ENCODE assay signal across 19 cellular contexts in the genomic region with DNA sequence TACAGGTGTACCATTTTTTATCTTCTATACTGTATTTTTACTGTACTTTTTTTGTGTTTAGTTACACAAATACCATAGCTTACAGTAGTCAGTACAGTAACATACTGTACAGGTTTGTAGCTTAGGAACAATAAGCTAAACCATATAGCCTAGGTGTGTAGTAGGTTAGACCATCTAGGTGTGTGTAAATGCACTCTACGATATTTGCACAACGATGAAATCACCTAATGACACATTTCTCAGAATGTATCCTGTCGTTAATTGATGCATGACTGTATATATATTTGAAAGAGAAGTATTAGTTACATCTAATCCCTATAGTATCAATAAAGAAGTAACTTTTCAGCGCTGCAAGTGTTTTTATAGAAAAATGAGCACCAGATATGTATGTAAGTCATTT.
DNase-seq lines count a peak whose midpoint lies in the region; ATAC-seq, FAIRE-seq and TF ChIP-seq lines count a peak whose summit lies in the region.
"Had no signal": no experiment of that assay in that cellular context is flagged by ENCODE, and none has a peak within 500 bp of the region (broad histone marks: within the 10 kb centered on the region; RNA-seq: fewer than 3 reads in every experiment).

No MANE protein-coding gene starts in this region.

- ATAC-seq in HG03095 (IDR thresholded peaks at IDR 0.05; ENCODE audit: unreplicated experiment) (no peak), foreskin keratinocyte (no peak)
- ATAC-seq: GM23338 had no signal

- TF ChIP-seq CTCF in bronchial epithelial cell (IDR thresholded peaks at IDR 0.05; ENCODE audit: insufficient read depth, low read length, severe bottlenecking), result no peak
- no peak for TF ChIP-seq CTCF in foreskin keratinocyte (conservative IDR thresholded peaks at IDR 0.05)

- no peaks in the 10 kb centered on the region for H3K27me3 ChIP-seq in bronchial epithelial cell (ENCODE audit: control insufficient read depth, insufficient read depth, low read length)
- H3K27me3 ChIP-seq in foreskin keratinocyte, result no peaks in the 10 kb centered on the region
- H3K27me3 ChIP-seq: BE2C; BLaER1 treated with 17β-estradiol and CSF1 and Interleukin-3, amounts not matched to agents 10 nM and 100 nM had no signal

- FAIRE-seq in bronchial epithelial cell (lab: Jason Lieb, UNC), result no peak
- FAIRE-seq: GM12891, GM18507 had no signal

- no peaks in the 10 kb centered on the region for H3K4me1 ChIP-seq in foreskin keratinocyte
- H3K4me1 ChIP-seq: BE2C; BLaER1 treated with 17β-estradiol and CSF1 and Interleukin-3, amounts not matched to agents 10 nM and 100 nM; HAP-1 had no signal

- no peak overlapping the region for H3K4me3 ChIP-seq in bronchial epithelial cell (ENCODE audit: low read depth, low read length)
- H3K4me3 ChIP-seq: BLaER1 treated with 17β-estradiol and CSF1 and Interleukin-3, amounts not matched to agents 10 nM and 100 nM; GM23338; HAP-1 had no signal

- DNase-seq in NCI-H748 (lab: John Stamatoyannopoulos, UW; ENCODE audit: unreplicated experiment) (peak; percentile 4), NCI-H748 treated with DMSO at 0.1 percent for 48 hours (lab: John Stamatoyannopoulos, UW) (no peak), DMS53 treated with DMSO at 0.1 percent for 48 hours (lab: John Stamatoyannopoulos, UW; ENCODE audit: unreplicated experiment) (peak; percentile 78), bronchial epithelial cell (ENCODE audit: low read depth) (peak; percentile 73), foreskin keratinocyte (no peak)
- DNase-seq: BE2C; CD4-positive, alpha-beta T cell; CD8-positive, alpha-beta memory T cell; DMS79; EL; GF-D8; HFFc6 had no signal

- no peaks in the 10 kb centered on the region for H3K36me3 ChIP-seq in bronchial epithelial cell (ENCODE audit: control insufficient read depth, insufficient read depth, low read length)
- H3K36me3 ChIP-seq: BE2C; BLaER1 treated with 17β-estradiol and CSF1 and Interleukin-3, amounts not matched to agents 10 nM and 100 nM; HAP-1 had no signal

- no peak overlapping the region for H3K27ac ChIP-seq in foreskin keratinocyte
- H3K27ac ChIP-seq: 22Rv1; BLaER1 treated with 17β-estradiol and CSF1 and Interleukin-3, amounts not matched to agents 10 nM and 100 nM had no signal

Comparison
In these comparisons a context has a peak if more than half of its experiments do, and no peak if none do; other contexts are left out.
1. DNase-seq: peak in NCI-H748 (single experiment), DMS53 treated with DMSO at 0.1 percent for 48 hours (single experiment) and bronchial epithelial cell (single experiment); none in NCI-H748 treated with DMSO at 0.1 percent for 48 hours (single experiment) and foreskin keratinocyte (0 of 2).